ENCODE assay signal across 15 cellular contexts in genomic region chr6:92687278-92687677, GRCh38.
"Had no signal": no experiment of that assay in that cellular context is flagged by ENCODE, and none has a peak within 500 bp of the region (broad histone marks: within the 10 kb centered on the region; RNA-seq: fewer than 3 reads in every experiment).

No MANE protein-coding gene starts in this region.

- H3K27ac ChIP-seq: colonic mucosa, foreskin keratinocyte, lower lobe of right lung had no signal

- H3K36me3 Mint-ChIP-seq: immature natural killer cell, mesothelial cell of epicardium had no signal

- DNase-seq: activated CD4-positive, alpha-beta T cell treated with anti-CD3 and anti-CD28 coated beads for 48 hours; activated CD8-positive, alpha-beta T cell treated with anti-CD3 and anti-CD28 coated beads, Interleukin-2, amount 10 ng/mL, durations not matched to agents 7 days and 5 days; activated naive CD4-positive, alpha-beta T cell; colonic mucosa; effector CD4-positive, alpha-beta T cell; foreskin keratinocyte; immature natural killer cell; lower lobe of right lung; stimulated activated CD4-positive, alpha-beta T cell treated with anti-CD3 and anti-CD28 coated beads, Interleukin-12 subunit alpha, Interleukin-12 subunit beta, amount 100 ng/mL, for 4 hours; stimulated activated naive CD4-positive, alpha-beta T cell; substantia nigra; trophoblast cell had no signal

- H3K4me1 ChIP-seq: colonic mucosa, foreskin keratinocyte, lower lobe of right lung had no signal

- H3K27ac Mint-ChIP-seq: activated CD8-positive, alpha-beta T cell treated with anti-CD3 and anti-CD28 coated beads, Interleukin-2, amount 10 ng/mL, durations not matched to agents 7 days and 5 days; activated T-helper 1 cell treated with anti-CD3 and anti-CD28 coated beads, Interleukin-12 subunit alpha, Interleukin-12 subunit beta, Interleukin-2, Interleukin-4 antibody, amounts not matched to agents 30 ng/mL and 10 ng/mL and 1 ng/mL, durations not matched to agents 14 hours and 24 hours and 36 hours; immature natural killer cell; mesothelial cell of epicardium had no signal

- H3K9me3 Mint-ChIP-seq: activated T-helper 1 cell treated with anti-CD3 and anti-CD28 coated beads, Interleukin-12 subunit alpha, Interleukin-12 subunit beta, Interleukin-2, Interleukin-4 antibody, amounts not matched to agents 30 ng/mL and 10 ng/mL and 1 ng/mL, durations not matched to agents 14 hours and 24 hours and 36 hours; mesothelial cell of epicardium; neural crest cell had no signal

- H3K4me3 ChIP-seq: colonic mucosa, lower lobe of right lung had no signal

- H3K27me3 ChIP-seq: colonic mucosa, foreskin keratinocyte had no signal

- H3K4me1 Mint-ChIP-seq: immature natural killer cell, neural crest cell had no signal

- ATAC-seq: activated CD8-positive, alpha-beta T cell treated with anti-CD3 and anti-CD28 coated beads, Interleukin-2, amount 10 ng/mL, durations not matched to agents 7 days and 5 days; foreskin keratinocyte; lower lobe of right lung had no signal

- H3K36me3 ChIP-seq: colonic mucosa, lower lobe of right lung had no signal

- H3K4me3 Mint-ChIP-seq: activated CD8-positive, alpha-beta T cell treated with anti-CD3 and anti-CD28 coated beads, Interleukin-2, amount 10 ng/mL, durations not matched to agents 7 days and 5 days; activated T-helper 1 cell treated with anti-CD3 and anti-CD28 coated beads, Interleukin-12 subunit alpha, Interleukin-12 subunit beta, Interleukin-2, Interleukin-4 antibody, amounts not matched to agents 30 ng/mL and 10 ng/mL and 1 ng/mL, durations not matched to agents 14 hours and 24 hours and 36 hours; immature natural killer cell; mesothelial cell of epicardium; neural crest cell had no signal

- H3K9me3 ChIP-seq: colonic mucosa, lower lobe of right lung had no signal
